9 cellular contexts compared by ENCODE assay signal in the genomic region with DNA sequence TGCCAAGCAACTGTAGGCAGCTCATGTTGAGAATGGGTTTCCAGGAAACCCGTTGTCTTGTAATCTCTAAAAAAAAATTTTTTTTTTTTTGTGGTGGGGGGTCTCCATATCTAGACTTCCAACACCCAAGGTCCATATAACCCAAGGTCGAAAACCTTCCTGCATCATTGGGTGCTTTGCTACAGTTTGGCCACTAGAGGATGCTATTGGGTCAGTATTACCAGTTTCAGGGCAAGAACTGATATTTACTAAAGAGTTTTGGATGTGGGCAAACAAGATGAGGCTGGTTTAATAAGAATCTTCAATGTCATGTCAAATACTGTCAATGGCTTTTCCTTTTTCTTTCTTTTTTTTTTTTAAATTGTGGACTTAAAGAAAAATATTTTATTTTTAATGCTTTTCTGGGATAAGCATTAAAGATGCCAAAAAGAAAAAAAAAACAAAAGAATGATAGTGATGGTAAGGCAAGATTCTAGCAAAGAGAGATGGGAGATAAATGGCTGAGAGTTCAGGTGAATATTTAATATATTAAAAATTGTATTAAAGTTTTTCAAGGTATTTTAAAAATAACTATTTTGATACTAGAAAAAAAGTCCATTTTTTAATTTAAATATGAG.
DNase-seq lines count a peak whose midpoint lies in the region; ATAC-seq and TF ChIP-seq lines count a peak whose summit lies in the region.
"Had no signal": no experiment of that assay in that cellular context is flagged by ENCODE, and none has a peak within 500 bp of the region (broad histone marks: within the 10 kb centered on the region; RNA-seq: fewer than 3 reads in every experiment).

No MANE protein-coding gene starts in this region.

- H3K4me3 Mint-ChIP-seq in neural crest cell = no peak overlapping the region
- H3K4me3 Mint-ChIP-seq: CD8-positive, alpha-beta memory T cell had no signal

- peaks cover 27% of the 10 kb centered on the region for H3K4me1 Mint-ChIP-seq in neural crest cell
- H3K4me1 Mint-ChIP-seq: CD8-positive, alpha-beta memory T cell had no signal

- H3F3A ChIP-seq in SK-N-SH (replicated peaks; ENCODE audit: insufficient read depth) = no peaks in the 10 kb centered on the region

- in situ Hi-C loops in KBM-7 (cut with MboI; ENCODE audit: low pct_unique_long_range_greater_than_20kb, low sequenced_read_pairs) = no loop called here

- no peaks in the 10 kb centered on the region for H3K36me3 ChIP-seq in SK-N-SH (replicated peaks in 1 of 2; ENCODE audit: control insufficient read depth in 1 of 2, insufficient read depth in 2 of 2, low read length in 1 of 2)

- no peaks in the 10 kb centered on the region for H3K9me2 ChIP-seq in SK-N-SH

- no peaks in the 10 kb centered on the region for H3K27me3 Mint-ChIP-seq in neural crest cell (ENCODE audit: low read depth)

- no peak overlapping the region for H2AFZ ChIP-seq in SK-N-SH (ENCODE audit: low read depth)

- no peaks in the 10 kb centered on the region for H4K20me1 ChIP-seq in SK-N-SH (ENCODE audit: insufficient read depth)

- CTCF ChIA-PET in SK-N-SH (lab: Yijun Ruan, JAX) = interaction anchor here (0.6 to 1.4 kb wide), 20 partner anchors 8 to 1886 kb away, joined by 3 to 12 read pairs (median 4); partner anchors contain the start of gene STX8

- WGBS in SK-N-SH (ENCODE audit: low lambda C conversion rate) = 2% methylated on average over 2 of the region's 2 CpGs

- no peak overlapping the region for H3K9ac ChIP-seq in SK-N-SH

- H3K4me1 ChIP-seq in SK-N-SH (ENCODE audit: control insufficient read depth in 1 of 2, insufficient read depth in 2 of 2, low read depth in 1 of 2, low read length in 1 of 2) = no peaks in the 10 kb centered on the region

- H3K36me3 Mint-ChIP-seq in neural crest cell (ENCODE audit: low read depth) = peaks cover 3% of the 10 kb centered on the region
- H3K36me3 Mint-ChIP-seq: CD8-positive, alpha-beta memory T cell had no signal

- no peaks in the 10 kb centered on the region for H3K79me2 ChIP-seq in SK-N-SH (ENCODE audit: insufficient read depth)

- H3K4me2 ChIP-seq in SK-N-SH = no peak overlapping the region

- H3K9me3 Mint-ChIP-seq in neural crest cell = no peaks in the 10 kb centered on the region
- H3K9me3 Mint-ChIP-seq: CD8-positive, alpha-beta memory T cell had no signal

- H3K9me3 ChIP-seq in SK-N-SH = no peaks in the 10 kb centered on the region

- POLR2A ChIA-PET in SK-N-SH (lab: Yijun Ruan, JAX) = no interaction called here

- peak; percentile 77 for TF ChIP-seq RAD21 in SK-N-SH (IDR thresholded peaks at IDR 0.05; ENCODE audit: low read length)

- ATAC-seq in GM21723 (IDR thresholded peaks at IDR 0.05; ENCODE audit: unreplicated experiment) (no peak), HG03432 (IDR thresholded peaks at IDR 0.05; ENCODE audit: unreplicated experiment) (no peak)

- H3K27ac ChIP-seq in SK-N-SH (ENCODE audit: low read depth in 2 of 2, low read length in 1 of 2) = no peak overlapping the region

- DNase-seq in NCI-H1436 (lab: John Stamatoyannopoulos, UW) (peak; percentile 11), NCI-H1436 treated with DMSO at 0.1 percent for 48 hours (lab: John Stamatoyannopoulos, UW) (no peak), KBM-7 (peak; percentile 59), SK-N-SH (peak; percentile 63), fibroblast of peridontal ligament (ENCODE audit: extremely low read depth) (peak; percentile 3), neural crest cell (ENCODE audit: low read depth, low spot score) (no peak)

- H3K4me3 ChIP-seq in SK-N-SH (ENCODE audit: low read depth in 2 of 2, low read length in 1 of 2) = peak overlapping the region in 1 of 2 experiments; percentile 41; a peak in 1 of 4 replicates

- no peak overlapping the region for H3K27ac Mint-ChIP-seq in neural crest cell (ENCODE audit: unreplicated experiment)

- TF ChIP-seq EP300 in SK-N-SH (IDR thresholded peaks at IDR 0.05; ENCODE audit: borderline replicate concordance in 1 of 2, low read depth in 1 of 2, low read length in 1 of 2) = no peak

- peaks cover 48% of the 10 kb centered on the region for H3K27me3 ChIP-seq in SK-N-SH (ENCODE audit: insufficient read depth)

- TF ChIP-seq CTCF in SK-N-SH (IDR thresholded peaks at IDR 0.05) (peak; percentile 99), neural crest cell (conservative IDR thresholded peaks at IDR 0.05) (peak; percentile 97)

TF ChIP-seq in SK-N-SH, 30 proteins besides CTCF, POLR2A, EP300 and RAD21:
- peak; percentile 49 for TF ChIP-seq SMC3 (IDR thresholded peaks at IDR 0.05; ENCODE audit: low read depth, low read length)
- no peak for TF ChIP-seq GABPA (IDR thresholded peaks at IDR 0.05; ENCODE audit: low read depth)

Comparison
In these comparisons a context has a peak if more than half of its experiments do, and no peak if none do; other contexts are left out.
1. DNase-seq: peak in NCI-H1436 (single experiment), KBM-7 (single experiment), SK-N-SH (single experiment) and fibroblast of peridontal ligament (single experiment); none in NCI-H1436 treated with DMSO at 0.1 percent for 48 hours (single experiment) and neural crest cell (single experiment).